ENCODE assay signal across 8 cellular contexts in genomic region chr11:7251836-7252682, GRCh38. TPM values are rescaled to one million over a fixed set of nuclear protein-coding genes. Genes with fewer than 3 reads are reported as not detected.
A peak's percentile ranks its signal among the peaks of the same experiment; 100 is the strongest.
DNase-seq lines count a peak whose midpoint lies in the region; ATAC-seq and TF ChIP-seq lines count a peak whose summit lies in the region.

TSS of gene SYT9 (plus strand) at chr11:7251904. CDS start at chr11:7252187, 283 bp downstream.

- no peak for TF ChIP-seq EP300 in suprapubic skin (IDR thresholded peaks at IDR 0.05)

- ATAC-seq in HG02973 (IDR thresholded peaks at IDR 0.05; ENCODE audit: unreplicated experiment) (no peak), HG02571 (IDR thresholded peaks at IDR 0.05; ENCODE audit: unreplicated experiment) (no peak)

- POLR2A ChIA-PET in HEK293T (lab: Yijun Ruan, JAX), result no interaction called here

- H3K4me3 ChIP-seq in endocrine pancreas (ENCODE audit: control insufficient read depth, insufficient read depth, low read length) (no peak within 1 kb of the TSS), suprapubic skin (peak within 1 kb of the TSS; percentile 64)

- no peak for TF ChIP-seq CTCF in suprapubic skin (IDR thresholded peaks at IDR 0.05)

- CTCF ChIA-PET in HEK293T (lab: Yijun Ruan, JAX), result interaction anchor here (0.5 to 0.8 kb wide), 4 partner anchors 19 to 320 kb away, joined by 3 to 6 read pairs (median 3); no protein-coding TSS in a partner anchor

- H3K36me3 ChIP-seq in endocrine pancreas (ENCODE audit: control insufficient read depth, insufficient read depth, low read length), result no peaks in the 10 kb centered on the region
- H3K36me3 ChIP-seq in suprapubic skin, result no peaks in the 10 kb centered on the region

- H3K4me1 ChIP-seq in endocrine pancreas (ENCODE audit: control insufficient read depth, insufficient read depth, low read length) (no peaks in the 10 kb centered on the region), suprapubic skin (peaks cover 18% of the 10 kb centered on the region)

- H3K27me3 ChIP-seq in endocrine pancreas (ENCODE audit: control insufficient read depth, insufficient read depth, low read length), result no peaks in the 10 kb centered on the region
- peaks cover 30% of the 10 kb centered on the region for H3K27me3 ChIP-seq in suprapubic skin

- H3K27ac ChIP-seq in suprapubic skin, result no peak within 1 kb of the TSS

- DNase-seq in GM03348 (ENCODE audit: low spot score) (peak; percentile 62), HEK293T (ENCODE audit: extremely low spot score) (peak; percentile 64), SK-N-DZ (ENCODE audit: low spot score) (peak; percentile 38), medulla oblongata (ENCODE audit: extremely low spot score) (peak; percentile 76), suprapubic skin (ENCODE audit: low spot score in 2 of 2) (peak; percentile 61 to 80)

- H3K9me3 ChIP-seq in endocrine pancreas (ENCODE audit: control insufficient read depth, low read length) (no peaks in the 10 kb centered on the region), suprapubic skin (no peaks in the 10 kb centered on the region)

- no peak for TF ChIP-seq POLR2A in suprapubic skin (IDR thresholded peaks at IDR 0.05)

- WGBS in suprapubic skin, result 0% methylated on average over 8 of the region's 84 CpGs

- H3K9ac ChIP-seq in endocrine pancreas (ENCODE audit: control insufficient read depth, insufficient read depth, low read length), result peak within 1 kb of the TSS; percentile 87

TF ChIP-seq in HEK293T, 16 proteins besides CTCF, POLR2A, EP300 and RAD21:
- TF ChIP-seq L3MBTL2 (conservative IDR thresholded peaks at IDR 0.05) (0 out of 2 replicates have a peak, but pooled peaks have one; percentile 1), SP1 (IDR thresholded peaks at IDR 0.05) (no peak), BHLHE40 (IDR thresholded peaks at IDR 0.05; ENCODE audit: borderline replicate concordance) (no peak), HDGF (IDR thresholded peaks at IDR 0.05; ENCODE audit: borderline replicate concordance) (no peak), ARNT (IDR thresholded peaks at IDR 0.05) (no peak), SUZ12 (IDR thresholded peaks at IDR 0.05) (no peak), FOXK2 (IDR thresholded peaks at IDR 0.05) (no peak), ELF4 (IDR thresholded peaks at IDR 0.05) (no peak)

RNA-seq across cellular contexts. Expression of gene SYT9, which starts in this region (rescaled TPM):
- not detected in 2 replicates for polyA plus RNA-seq in SK-N-DZ (2014; cell fraction: cytosol; rRNA removed)
- polyA plus RNA-seq in SK-N-DZ (2014; cell fraction: nucleus; rRNA removed), result 0.25 TPM in 1 of 2 replicates, not detected in the other
- 1 to 10 TPM in 1 of 4 donors, under 1 TPM in 3; 0.24 to 2.1 (median 0.52) TPM for total RNA-seq in suprapubic skin
